In the genomic region with DNA sequence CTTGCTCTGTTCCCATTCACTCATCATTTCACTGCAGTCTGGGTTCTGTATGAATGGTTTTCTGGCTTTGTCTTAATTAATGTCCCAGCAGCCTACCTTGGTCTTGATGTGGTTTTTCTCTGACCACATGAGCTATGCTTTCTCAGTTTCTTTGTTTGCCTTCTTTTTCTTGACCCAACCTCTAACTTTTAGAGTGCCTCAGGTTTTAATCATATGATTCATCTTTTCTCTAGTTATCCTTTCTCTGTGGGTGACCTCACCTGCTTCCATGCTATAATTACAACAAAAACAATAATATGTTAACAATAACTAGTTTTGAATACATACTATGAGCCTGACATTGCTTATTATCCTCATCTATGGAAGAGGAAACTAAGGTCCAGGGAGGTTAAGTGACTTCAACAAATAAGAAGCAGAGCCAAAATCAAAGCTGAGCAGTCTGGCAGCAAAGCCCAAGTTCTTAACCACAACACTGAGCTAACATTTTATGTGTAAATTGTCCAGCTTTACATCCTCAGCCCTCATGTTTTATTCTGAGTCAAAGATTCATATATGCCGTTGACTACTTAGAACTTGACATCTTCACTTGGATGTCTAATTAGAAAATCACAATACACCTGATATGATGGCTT, we compare ENCODE assay signal across 12 cellular contexts. TPM values are rescaled to one million over a fixed set of nuclear protein-coding genes. Genes with fewer than 3 reads are reported as not detected.
DNase-seq lines count a peak whose midpoint lies in the region; ATAC-seq lines count a peak whose summit lies in the region.
"Had no signal": no experiment of that assay in that cellular context is flagged by ENCODE, and none has a peak within 500 bp of the region (broad histone marks: within the 10 kb centered on the region; RNA-seq: fewer than 3 reads in every experiment).

No MANE protein-coding gene starts in this region.

- no peaks in the 10 kb centered on the region for H4K20me1 ChIP-seq in Karpas-422 (ENCODE audit: insufficient read depth, low read depth, low read length)

- H3K4me3 Mint-ChIP-seq in activated naive CD8-positive, alpha-beta T cell treated with anti-CD3 and anti-CD28 coated beads for 36 hours: no peak overlapping the region
- no peak overlapping the region for H3K4me3 Mint-ChIP-seq in activated naive CD8-positive, alpha-beta T cell treated with anti-CD3 and anti-CD28 coated beads, Interleukin-2, amount 50 U/mL, for 24 hours
- H3K4me3 Mint-ChIP-seq: immature natural killer cell had no signal

- H3K9ac ChIP-seq in Karpas-422 (ENCODE audit: low read length): no peak overlapping the region

- no peak for ATAC-seq in activated naive CD8-positive, alpha-beta T cell treated with anti-CD3 and anti-CD28 coated beads, Interleukin-2, amount 50 U/mL, for 24 hours
- peak; percentile 93 for ATAC-seq in HG02840 (IDR thresholded peaks at IDR 0.05; ENCODE audit: low FRiP score, unreplicated experiment)

- H3K4me1 ChIP-seq in Karpas-422 (ENCODE audit: low read length): no peaks in the 10 kb centered on the region
- H3K4me1 ChIP-seq: colonic mucosa had no signal

- H3K36me3 Mint-ChIP-seq in activated naive CD8-positive, alpha-beta T cell treated with anti-CD3 and anti-CD28 coated beads for 36 hours: no peaks in the 10 kb centered on the region
- H3K36me3 Mint-ChIP-seq in activated naive CD8-positive, alpha-beta T cell treated with anti-CD3 and anti-CD28 coated beads, Interleukin-2, amount 50 U/mL, for 24 hours (ENCODE audit: low read depth): no peaks in the 10 kb centered on the region
- H3K36me3 Mint-ChIP-seq: immature natural killer cell had no signal

- no peaks in the 10 kb centered on the region for H3K79me2 ChIP-seq in Karpas-422 (ENCODE audit: low read length)

- no peak overlapping the region for H3K27ac ChIP-seq in Karpas-422 (ENCODE audit: low read length)
- H3K27ac ChIP-seq: colonic mucosa had no signal

- H3K36me3 ChIP-seq in Karpas-422 (ENCODE audit: insufficient read depth, low read length): no peaks in the 10 kb centered on the region
- H3K36me3 ChIP-seq: colonic mucosa had no signal

- H3K27me3 ChIP-seq in Karpas-422 (ENCODE audit: low read length): no peaks in the 10 kb centered on the region
- H3K27me3 ChIP-seq: colonic mucosa had no signal

- H3K4me1 Mint-ChIP-seq in activated naive CD8-positive, alpha-beta T cell treated with anti-CD3 and anti-CD28 coated beads for 36 hours: peaks cover 17% of the 10 kb centered on the region
- peaks cover 15% of the 10 kb centered on the region for H3K4me1 Mint-ChIP-seq in activated naive CD8-positive, alpha-beta T cell treated with anti-CD3 and anti-CD28 coated beads, Interleukin-2, amount 50 U/mL, for 24 hours

- H3K27me3 Mint-ChIP-seq in activated naive CD8-positive, alpha-beta T cell treated with anti-CD3 and anti-CD28 coated beads for 36 hours: peaks cover 40% of the 10 kb centered on the region
- H3K27me3 Mint-ChIP-seq in activated naive CD8-positive, alpha-beta T cell treated with anti-CD3 and anti-CD28 coated beads, Interleukin-2, amount 50 U/mL, for 24 hours: peaks cover 28% of the 10 kb centered on the region

- no peak overlapping the region for H2AFZ ChIP-seq in Karpas-422 (ENCODE audit: low read length)

- no peaks in the 10 kb centered on the region for H3K9me3 Mint-ChIP-seq in activated naive CD8-positive, alpha-beta T cell treated with anti-CD3 and anti-CD28 coated beads for 36 hours
- H3K9me3 Mint-ChIP-seq in activated naive CD8-positive, alpha-beta T cell treated with anti-CD3 and anti-CD28 coated beads, Interleukin-2, amount 50 U/mL, for 24 hours: peaks cover 3% of the 10 kb centered on the region

- no peak for DNase-seq in activated naive CD8-positive, alpha-beta T cell treated with anti-CD3 and anti-CD28 coated beads for 36 hours
- no peak for DNase-seq in activated naive CD8-positive, alpha-beta T cell treated with anti-CD3 and anti-CD28 coated beads, Interleukin-2, amount 50 U/mL, for 24 hours
- DNase-seq in LoVo (ENCODE audit: low spot score) (peak; percentile 37), NCI-H1694 treated with DMSO at 0.1 percent for 48 hours (lab: John Stamatoyannopoulos, UW) (no peak), Karpas-422 (no peak), 8988T (no peak), OCI-M2 (lab: John Stamatoyannopoulos, UW; ENCODE audit: unreplicated experiment) (no peak)
- DNase-seq: colonic mucosa, immature natural killer cell, NCI-H510A treated with DMSO at 0.1 percent for 48 hours had no signal

- peak overlapping the region; percentile 31 for H3K27ac Mint-ChIP-seq in activated naive CD8-positive, alpha-beta T cell treated with anti-CD3 and anti-CD28 coated beads for 36 hours
- no peak overlapping the region for H3K27ac Mint-ChIP-seq in activated naive CD8-positive, alpha-beta T cell treated with anti-CD3 and anti-CD28 coated beads, Interleukin-2, amount 50 U/mL, for 24 hours
- H3K27ac Mint-ChIP-seq: immature natural killer cell had no signal

- H3K4me3 ChIP-seq in Karpas-422 (ENCODE audit: low read length): no peak overlapping the region
- H3K4me3 ChIP-seq: colonic mucosa had no signal

- no peaks in the 10 kb centered on the region for H3K9me3 ChIP-seq in Karpas-422 (ENCODE audit: low read length)
- H3K9me3 ChIP-seq: colonic mucosa had no signal

- H3K9me2 ChIP-seq in Karpas-422 (replicated peaks; ENCODE audit: insufficient read depth, low read length): no peaks in the 10 kb centered on the region

- H3K4me2 ChIP-seq in Karpas-422 (ENCODE audit: low read depth, low read length, poor library complexity, severe bottlenecking): no peak overlapping the region

RNA-seq across cellular contexts. Expression of a gene that starts 4.7 kb away (rescaled TPM):
- not detected for total RNA-seq in activated naive CD8-positive, alpha-beta T cell treated with anti-CD3 and anti-CD28 coated beads for 36 hours
- total RNA-seq in Karpas-422 (2014; rRNA removed; shearing (Covaris generic); ENCODE audit: low replicate concordance): not detected in 2 replicates
- total RNA-seq: colonic mucosa, H1 had no signal

RNA-seq across cellular contexts. Expression of a gene that starts 48.4 kb away (rescaled TPM):
- total RNA-seq in activated naive CD8-positive, alpha-beta T cell treated with anti-CD3 and anti-CD28 coated beads for 36 hours: not detected
- total RNA-seq in Karpas-422 (2014; rRNA removed; shearing (Covaris generic); ENCODE audit: low replicate concordance): not detected in 2 replicates
- total RNA-seq: colonic mucosa, H1 had no signal

RNA-seq across cellular contexts. Expression of a gene that starts 54.5 kb away (rescaled TPM):
- not detected for total RNA-seq in activated naive CD8-positive, alpha-beta T cell treated with anti-CD3 and anti-CD28 coated beads for 36 hours
- not detected in 2 replicates for total RNA-seq in Karpas-422 (2014; rRNA removed; shearing (Covaris generic); ENCODE audit: low replicate concordance)
- total RNA-seq: colonic mucosa, H1 had no signal
